ENCODE assay signal across 8 cellular contexts in the genomic region with DNA sequence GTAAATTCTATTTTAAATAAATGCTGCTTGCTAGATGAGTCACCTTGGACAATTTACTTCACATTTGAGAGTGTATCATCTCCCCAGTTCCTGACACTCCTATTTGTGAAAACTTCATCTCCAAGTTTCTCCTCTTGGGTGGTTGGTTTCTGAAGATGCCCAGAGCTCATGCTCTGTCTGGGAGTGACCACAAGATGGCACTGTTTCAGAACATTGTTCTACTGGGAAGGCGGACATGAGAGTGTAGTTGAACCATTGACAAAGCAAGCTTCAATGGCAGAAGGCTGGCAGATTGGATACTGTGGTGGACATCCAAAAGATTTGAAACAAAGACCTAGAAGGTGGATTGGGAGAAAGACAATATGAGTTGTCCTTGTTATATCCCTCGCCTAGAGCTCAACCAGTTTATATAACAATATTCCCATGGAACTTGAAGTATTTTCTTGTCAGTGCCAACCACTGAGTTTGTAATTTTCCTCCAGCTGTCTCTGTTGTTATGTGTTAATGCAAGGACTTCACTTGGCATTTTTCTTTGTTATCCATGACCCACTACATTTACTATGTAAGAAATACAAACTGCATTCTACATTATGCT.
DNase-seq lines count a peak whose midpoint lies in the region; ATAC-seq, FAIRE-seq and TF ChIP-seq lines count a peak whose summit lies in the region.

No MANE protein-coding gene starts in this region.

- H3K9me3 ChIP-seq in PC-9 (ENCODE audit: insufficient read depth, low read depth): no peaks in the 10 kb centered on the region
- no peaks in the 10 kb centered on the region for H3K9me3 ChIP-seq in mammary epithelial cell (replicated peaks; ENCODE audit: insufficient read depth, low read length)

- POLR2A ChIA-PET in PC-9 (lab: Charles Lee; ENCODE audit: unreplicated experiment): interaction anchor here (0.5 kb wide), 1 partner anchor 41 kb away, joined by 4 read pairs; no protein-coding TSS in a partner anchor

- CTCF ChIA-PET in PC-9 (lab: Charles Lee): interaction anchor here (0.6 kb wide), 1 partner anchor 165 kb away, joined by 3 read pairs; no protein-coding TSS in a partner anchor
- CTCF ChIA-PET in mammary epithelial cell (lab: Charles Lee; ENCODE audit: low non-redundant PET): interaction anchor here (0.6 to 0.7 kb wide), 2 partner anchors 77 to 691 kb away, joined by 4 to 6 read pairs; no protein-coding TSS in a partner anchor

- no peaks in the 10 kb centered on the region for H3K27me3 ChIP-seq in PC-9 (ENCODE audit: insufficient read depth, low read depth)
- no peaks in the 10 kb centered on the region for H3K27me3 ChIP-seq in mammary epithelial cell (ENCODE audit: insufficient read depth, low read length)

- ATAC-seq in GM21737 (IDR thresholded peaks at IDR 0.05; ENCODE audit: unreplicated experiment): peak; percentile 83

- FAIRE-seq in HTR-8/SVneo (lab: Jason Lieb, UNC): peak; percentile 74

- H3K4me1 ChIP-seq in PC-9 (replicated peaks; ENCODE audit: insufficient read depth) (no peaks in the 10 kb centered on the region), mammary epithelial cell (ENCODE audit: insufficient read depth, low read length) (no peaks in the 10 kb centered on the region)

- dilution Hi-C loops in mammary epithelial cell (cut with HindIII; ENCODE audit: low sequenced_read_pairs): no loop called here

- no peaks in the 10 kb centered on the region for H3F3A ChIP-seq in PC-9 (ENCODE audit: insufficient read depth, low read depth)

- H2AFZ ChIP-seq in PC-9 (no peak overlapping the region), mammary epithelial cell (ENCODE audit: low read depth, low read length) (no peak overlapping the region)

- H4K20me1 ChIP-seq in PC-9 (ENCODE audit: insufficient read depth) (no peaks in the 10 kb centered on the region), mammary epithelial cell (ENCODE audit: insufficient read depth, low read length) (no peaks in the 10 kb centered on the region)

- peak; percentile 36 to 44 for DNase-seq in activated T-cell treated with anti-CD3 and anti-CD28 coated beads, Interleukin-2, amount 50 U/mL, for 48 hours
- no peak for DNase-seq in activated T-cell treated with anti-CD3 and anti-CD28 coated beads, Interleukin-2, amount 50 U/mL, for 1 hour
- DNase-seq in HTR-8/SVneo (ENCODE audit: insufficient read length, low spot score): peak; percentile 66
- DNase-seq in PC-9: peak in 1 of 2 experiments; percentile 39
- DNase-seq in mammary epithelial cell: peak; percentile 41
- DNase-seq in kidney tubule cell (ENCODE audit: low spot score): peak; percentile 56
- peak in 25 of 49 donors; percentile 2 to 51 (median 13) for DNase-seq in substantia nigra (lab: John Stamatoyannopoulos, UW)

- H3K9me2 ChIP-seq in PC-9 (ENCODE audit: insufficient read depth): no peaks in the 10 kb centered on the region

- H3K9ac ChIP-seq in mammary epithelial cell (ENCODE audit: insufficient read depth, low read length): no peak overlapping the region

- H3K27ac ChIP-seq in PC-9: no peak overlapping the region
- H3K27ac ChIP-seq in mammary epithelial cell (ENCODE audit: insufficient read depth, low read depth, low read length): no peak overlapping the region
- H3K27ac ChIP-seq in substantia nigra (ENCODE audit: low read depth, low read length, poor library complexity, severe bottlenecking): no peak overlapping the region

- peak; percentile 83 for TF ChIP-seq CTCF in PC-9 (conservative IDR thresholded peaks at IDR 0.05)
- peak; percentile 79 to 88 for TF ChIP-seq CTCF in mammary epithelial cell (conservative IDR thresholded peaks at IDR 0.05 in 1 of 2, IDR thresholded peaks at IDR 0.05 in 1 of 2; ENCODE audit: extremely low read depth in 1 of 2, insufficient read depth in 1 of 2, low read depth in 1 of 2, low read length in 2 of 2)

- H3K4me2 ChIP-seq in PC-9 (no peak overlapping the region), mammary epithelial cell (ENCODE audit: insufficient read depth, low read depth, low read length) (no peak overlapping the region)

- in situ Hi-C loops in mammary epithelial cell (cut with MboI; ENCODE audit: low sequenced_read_pairs in 2 of 2): loop anchor here in 1 of 2 donors (25.0 kb wide), 1 partner anchor 881 kb away; no protein-coding TSS in a partner anchor

- 38% methylated on average over 2 of the region's 2 CpGs for WGBS in mammary epithelial cell (ENCODE audit: low coverage, missing lambda C conversion rate)

- intact Hi-C loops in PC-9 (cut with micrococcal nuclease; ENCODE audit: unreplicated experiment): loop anchor here (5.0 to 10.0 kb wide), 2 partner anchors 686 to 889 kb away; no protein-coding TSS in a partner anchor
- intact Hi-C loops in mammary epithelial cell (cut with micrococcal nuclease): loop anchor here (1.0 to 10.0 kb wide), 3 partner anchors 689 to 889 kb away; no protein-coding TSS in a partner anchor

- H3K4me3 ChIP-seq in PC-9: no peak overlapping the region
- H3K4me3 ChIP-seq in mammary epithelial cell (replicated peaks in 1 of 3; ENCODE audit: insufficient read depth in 1 of 3, low read depth in 2 of 3, low read length in 3 of 3): no peak overlapping the region

- BruUV-seq in PC-9 (replicated peaks; lab: Mats Ljungman, UMichigan): no TSS peak
- BruUV-seq in mammary epithelial cell (replicated peaks; lab: Mats Ljungman, UMichigan): no TSS peak

- H3K36me3 ChIP-seq in PC-9 (ENCODE audit: low read depth) (no peaks in the 10 kb centered on the region), mammary epithelial cell (ENCODE audit: insufficient read depth, low read length) (no peaks in the 10 kb centered on the region)

- H3K79me2 ChIP-seq in PC-9 (ENCODE audit: low read depth) (no peaks in the 10 kb centered on the region), mammary epithelial cell (ENCODE audit: insufficient read depth, low read length) (no peaks in the 10 kb centered on the region)
